12 cellular contexts compared by ENCODE assay signal in genomic region chr1:44089371-44090070, GRCh38. TPM values are rescaled to one million over a fixed set of nuclear protein-coding genes. Genes with fewer than 3 reads are reported as not detected.
DNase-seq lines count a peak whose midpoint lies in the region; ATAC-seq and TF ChIP-seq lines count a peak whose summit lies in the region.
"Had no signal": no experiment of that assay in that cellular context is flagged by ENCODE, and none has a peak within 500 bp of the region (broad histone marks: within the 10 kb centered on the region; RNA-seq: fewer than 3 reads in every experiment).

No MANE protein-coding gene starts in this region.

- H3K27ac ChIP-seq in Karpas-422 (ENCODE audit: low read length): no peak overlapping the region
- H3K27ac ChIP-seq: BLaER1 had no signal

- no peaks in the 10 kb centered on the region for H3K4me1 ChIP-seq in Karpas-422 (ENCODE audit: low read length)
- H3K4me1 ChIP-seq: BLaER1 had no signal

- H3K36me3 Mint-ChIP-seq in WTC11: no peaks in the 10 kb centered on the region

- ATAC-seq in WTC11 (peak; percentile 43), GM18858 (IDR thresholded peaks at IDR 0.05; ENCODE audit: unreplicated experiment) (no peak)

- POLR2A ChIA-PET in WTC11 (lab: Charles Lee): interaction anchor here (0.7 kb wide), 2 partner anchors 33 to 181 kb away, joined by 3 to 5 read pairs; no protein-coding TSS in a partner anchor

- no peaks in the 10 kb centered on the region for H3K9me2 ChIP-seq in Karpas-422 (replicated peaks; ENCODE audit: insufficient read depth, low read length)

- no peaks in the 10 kb centered on the region for H3K27me3 ChIP-seq in Karpas-422 (ENCODE audit: low read length)
- H3K27me3 ChIP-seq: BLaER1 had no signal

- no peaks in the 10 kb centered on the region for H4K20me1 ChIP-seq in Karpas-422 (ENCODE audit: insufficient read depth, low read depth, low read length)
- H4K20me1 ChIP-seq: BLaER1 had no signal

- DNase-seq in ELF-1 (ENCODE audit: low read depth, low spot score) (peak; percentile 49), NCI-H2029 (lab: John Stamatoyannopoulos, UW) (peak; percentile 35), WTC11 (ENCODE audit: low spot score) (peak; percentile 21), iris pigment epithelial cell (ENCODE audit: low read depth) (peak; percentile 21), HK-2 (ENCODE audit: unreplicated experiment) (no peak), Karpas-422 (no peak), NCI-H526 treated with DMSO at 0.1 percent for 48 hours (lab: John Stamatoyannopoulos, UW) (no peak)
- DNase-seq: activated CD4-positive, CD25-positive, alpha-beta regulatory T cell; NCI-H1930 had no signal

- H2AFZ ChIP-seq in Karpas-422 (ENCODE audit: low read length): no peak overlapping the region

- H3K27ac Mint-ChIP-seq in WTC11: no peak overlapping the region

- H3K79me2 ChIP-seq in Karpas-422 (ENCODE audit: low read length): no peaks in the 10 kb centered on the region

- peaks cover 5% of the 10 kb centered on the region; the same call in 1 of the 2 replicates for H3K27me3 Mint-ChIP-seq in WTC11 (ENCODE audit: low read depth)

- H3K9me3 Mint-ChIP-seq in WTC11: no peaks in the 10 kb centered on the region
- H3K9me3 Mint-ChIP-seq: central memory CD8-positive, alpha-beta T cell had no signal

- no peak overlapping the region for H3K4me3 ChIP-seq in Karpas-422 (ENCODE audit: low read length)
- H3K4me3 ChIP-seq: BLaER1 had no signal

- H3K4me2 ChIP-seq in Karpas-422 (ENCODE audit: low read depth, low read length, poor library complexity, severe bottlenecking): no peak overlapping the region
- H3K4me2 ChIP-seq: BLaER1 had no signal

- H3K9ac ChIP-seq in Karpas-422 (ENCODE audit: low read length): no peak overlapping the region
- H3K9ac ChIP-seq: BLaER1 had no signal

- peaks cover 26% of the 10 kb centered on the region for H3K4me1 Mint-ChIP-seq in WTC11
- H3K4me1 Mint-ChIP-seq: central memory CD8-positive, alpha-beta T cell had no signal

- H3K4me3 Mint-ChIP-seq in WTC11: no peak overlapping the region
- H3K4me3 Mint-ChIP-seq: central memory CD8-positive, alpha-beta T cell had no signal

- no peaks in the 10 kb centered on the region for H3K36me3 ChIP-seq in Karpas-422 (ENCODE audit: insufficient read depth, low read length)
- H3K36me3 ChIP-seq: BLaER1 had no signal

- no peaks in the 10 kb centered on the region for H3K9me3 ChIP-seq in Karpas-422 (ENCODE audit: low read length)

- CTCF ChIA-PET in WTC11 (lab: Charles Lee): interaction anchor here (0.5 to 2.2 kb wide), 11 partner anchors 11 to 563 kb away, joined by 3 to 13 read pairs (median 3); no protein-coding TSS in a partner anchor

- no peak for TF ChIP-seq CTCF in WTC11 (IDR thresholded peaks at IDR 0.05)

TF ChIP-seq in WTC11, 78 proteins besides CTCF, POLR2A, EP300 and RAD21 (continues in another document):
- TF ChIP-seq KAT7 (CRISPR knock-in tag; IDR thresholded peaks at IDR 0.05; ENCODE audit: borderline replicate concordance): no peak
- TF ChIP-seq NR3C1 (CRISPR knock-in tag; conservative IDR thresholded peaks at IDR 0.05; ENCODE audit: low read depth): no peak
- no peak for TF ChIP-seq ZNF416 (CRISPR knock-in tag; IDR thresholded peaks at IDR 0.05)
- no peak for TF ChIP-seq NR1H2 (CRISPR knock-in tag; IDR thresholded peaks at IDR 0.05)
- TF ChIP-seq MAX (CRISPR knock-in tag; IDR thresholded peaks at IDR 0.05): no peak
- no peak for TF ChIP-seq MLX (CRISPR knock-in tag; IDR thresholded peaks at IDR 0.05)
- no peak for TF ChIP-seq CREM (CRISPR knock-in tag; IDR thresholded peaks at IDR 0.05)
- TF ChIP-seq ZBTB43 (CRISPR knock-in tag; IDR thresholded peaks at IDR 0.05): no peak
- no peak for TF ChIP-seq ZNF532 (CRISPR knock-in tag; IDR thresholded peaks at IDR 0.05; ENCODE audit: borderline replicate concordance)
- no peak for TF ChIP-seq SOX15 (CRISPR knock-in tag; IDR thresholded peaks at IDR 0.05)
- TF ChIP-seq HMGXB4 (CRISPR knock-in tag; IDR thresholded peaks at IDR 0.05): no peak

RNA-seq across cellular contexts. Expression of gene KLF17, which starts 29.1 kb away (rescaled TPM):
- not detected in 3 replicates for total RNA-seq in WTC11 (2021)
- total RNA-seq in Karpas-422 (2014; rRNA removed; shearing (Covaris generic); ENCODE audit: low replicate concordance): not detected in 2 replicates

RNA-seq across cellular contexts. Expression of gene KLF18, which starts 51.9 kb away (rescaled TPM):
- total RNA-seq in WTC11 (2021): 0.05 to 0.09 TPM (median 0.09 TPM) in 3 replicates
- total RNA-seq in Karpas-422 (2014; rRNA removed; shearing (Covaris generic); ENCODE audit: low replicate concordance): not detected in 2 replicates

RNA-seq across cellular contexts. Expression of gene SLC6A9, which starts 58.3 kb away (rescaled TPM):
- 10.2 to 14.4 TPM (median 12.5 TPM) in 3 replicates for total RNA-seq in WTC11 (2021)
- total RNA-seq in Karpas-422 (2014; rRNA removed; shearing (Covaris generic); ENCODE audit: low replicate concordance): 7.0 and 7.9 TPM in 2 replicates

Comparison
In these comparisons a context has a peak if more than half of its experiments do, and no peak if none do; other contexts are left out.
1. DNase-seq: peak in ELF-1 (single experiment), NCI-H2029 (single experiment), WTC11 (single experiment) and iris pigment epithelial cell (single experiment); none in HK-2 (single experiment), Karpas-422 (single experiment) and NCI-H526 treated with DMSO at 0.1 percent for 48 hours (single experiment).